Comparison of ENCODE assay signal across 8 cellular contexts in genomic region chr7:44767912-44768662, GRCh38. TPM values are rescaled to one million over a fixed set of nuclear protein-coding genes. Genes with fewer than 3 reads are reported as not detected.
DNase-seq lines count a peak whose midpoint lies in the region; ATAC-seq and TF ChIP-seq lines count a peak whose summit lies in the region.

No MANE protein-coding gene starts in this region.

- no peak for TF ChIP-seq CTCF in body of pancreas (IDR thresholded peaks at IDR 0.05)
- TF ChIP-seq CTCF in left lung (IDR thresholded peaks at IDR 0.05), result no peak
- no peak for TF ChIP-seq CTCF in suprapubic skin (IDR thresholded peaks at IDR 0.05)

- WGBS in body of pancreas, 2 donors, result 20 to 27% methylated on average over 7 to 13 of the region's 13 CpGs
- 37% methylated on average over 7 of the region's 13 CpGs for WGBS in suprapubic skin

- peaks cover 41% of the 10 kb centered on the region for H3K4me1 ChIP-seq in body of pancreas
- H3K4me1 ChIP-seq in left lung, result peaks cover 20 to 36% of the 10 kb centered on the region in 2 donors
- H3K4me1 ChIP-seq in suprapubic skin, result peaks cover 40% of the 10 kb centered on the region

- DNase-seq in activated CD4-positive, CD25-positive, alpha-beta regulatory T cell treated with anti-CD3 and anti-CD28 coated beads, Interleukin-2, amount 50 U/mL, for 72 hours, result no peak
- DNase-seq in NCI-H1694 treated with DMSO at 0.1 percent for 48 hours (lab: John Stamatoyannopoulos, UW) (peak; percentile 96), body of pancreas (peak; percentile 81 to 91 (median 87)), left lung (no peak), suprapubic skin (ENCODE audit: low spot score in 2 of 2) (peak; percentile 75 to 85), NCI-H1417 (lab: John Stamatoyannopoulos, UW) (no peak), SK-N-DZ (ENCODE audit: low spot score) (no peak)

- H3K9me3 ChIP-seq in body of pancreas, result no peaks in the 10 kb centered on the region
- no peaks in the 10 kb centered on the region for H3K9me3 ChIP-seq in left lung
- no peaks in the 10 kb centered on the region for H3K9me3 ChIP-seq in suprapubic skin

- H3K27me3 ChIP-seq in body of pancreas (no peaks in the 10 kb centered on the region), left lung (no peaks in the 10 kb centered on the region), suprapubic skin (no peaks in the 10 kb centered on the region)

- intact Hi-C loops in body of pancreas (cut with DNase I) (no loop called here), left lung (cut with DNase I) (no loop called here)

- TF ChIP-seq POLR2A in body of pancreas (IDR thresholded peaks at IDR 0.05) (peak; percentile 13 to 56 (median 47)), suprapubic skin (IDR thresholded peaks at IDR 0.05) (no peak)

- TF ChIP-seq EP300 in suprapubic skin (IDR thresholded peaks at IDR 0.05), result no peak

- peak; percentile 36 to 49 for ATAC-seq in activated CD4-positive, CD25-positive, alpha-beta regulatory T cell treated with anti-CD3 and anti-CD28 coated beads, Interleukin-2, amount 50 U/mL, for 24 hours
- ATAC-seq in body of pancreas, result peak; percentile 82
- peak; percentile 42 for ATAC-seq in left lung

- H3K36me3 ChIP-seq in body of pancreas (replicated peaks in 1 of 2; ENCODE audit: insufficient read depth in 1 of 2, low read depth in 2 of 2), result peaks cover 12 to 13% of the 10 kb centered on the region in 2 donors
- peaks cover 0 to 51% of the 10 kb centered on the region in 2 donors for H3K36me3 ChIP-seq in left lung
- H3K36me3 ChIP-seq in suprapubic skin, result peaks cover 46% of the 10 kb centered on the region

- H3K27ac ChIP-seq in body of pancreas (peak overlapping the region; percentile 73 to 87 (median 84)), left lung (peak overlapping the region; percentile 42 to 57), suprapubic skin (peak overlapping the region; percentile 70)

- H3K4me3 ChIP-seq in body of pancreas, result no peak overlapping the region
- H3K4me3 ChIP-seq in left lung, result no peak overlapping the region
- no peak overlapping the region for H3K4me3 ChIP-seq in suprapubic skin

RNA-seq across cellular contexts. Expression of gene ZMIZ2, which starts 19.4 kb away (rescaled TPM):
- total RNA-seq in body of pancreas (10 to 100 TPM; 30.9 to 50.4 TPM), left lung (10 to 100 TPM; 94.5 to 96.1 TPM), suprapubic skin (10 to 100 TPM; 26.4 to 97.8 (median 38.4) TPM)
- polyA plus RNA-seq in SK-N-DZ (2014; cell fraction: cytosol; rRNA removed), result 6.3 and 10.1 TPM in 2 replicates
- 50.3 and 58.3 TPM in 2 replicates for polyA plus RNA-seq in SK-N-DZ (2014; cell fraction: nucleus; rRNA removed)

RNA-seq across cellular contexts. Expression of gene PPIA, which starts 28.4 kb away (rescaled TPM):
- 100 to 1,000 TPM; 352 to 366 TPM for total RNA-seq in body of pancreas
- total RNA-seq in left lung, result 1,000 to 10,000 TPM; 1,404 to 1,630 TPM
- 1,000 to 10,000 TPM; 1,253 to 2,742 (median 2,206) TPM for total RNA-seq in suprapubic skin
- polyA plus RNA-seq in SK-N-DZ (2014; cell fraction: cytosol; rRNA removed), result 6,023 and 7,004 TPM in 2 replicates
- polyA plus RNA-seq in SK-N-DZ (2014; cell fraction: nucleus; rRNA removed), result 2,878 and 3,315 TPM in 2 replicates

Comparison
In these comparisons a context has a peak if more than half of its experiments do, and no peak if none do; other contexts are left out.
1. DNase-seq: peak in NCI-H1694 treated with DMSO at 0.1 percent for 48 hours (single experiment), body of pancreas (4 of 4) and suprapubic skin (2 of 2); none in activated CD4-positive, CD25-positive, alpha-beta regulatory T cell treated with anti-CD3 and anti-CD28 coated beads, Interleukin-2, amount 50 U/mL, for 72 hours (single experiment), left lung (0 of 2), NCI-H1417 (0 of 3) and SK-N-DZ (single experiment).
2. POLR2A ChIP-seq: peak in body of pancreas (3 of 3); none in suprapubic skin (0 of 2).
3. Peak in every context shown above with its lines, with median percentiles within 50 percentile points of each other: ATAC-seq and H3K27ac ChIP-seq.